7 cellular contexts compared by ENCODE assay signal in the genomic region with DNA sequence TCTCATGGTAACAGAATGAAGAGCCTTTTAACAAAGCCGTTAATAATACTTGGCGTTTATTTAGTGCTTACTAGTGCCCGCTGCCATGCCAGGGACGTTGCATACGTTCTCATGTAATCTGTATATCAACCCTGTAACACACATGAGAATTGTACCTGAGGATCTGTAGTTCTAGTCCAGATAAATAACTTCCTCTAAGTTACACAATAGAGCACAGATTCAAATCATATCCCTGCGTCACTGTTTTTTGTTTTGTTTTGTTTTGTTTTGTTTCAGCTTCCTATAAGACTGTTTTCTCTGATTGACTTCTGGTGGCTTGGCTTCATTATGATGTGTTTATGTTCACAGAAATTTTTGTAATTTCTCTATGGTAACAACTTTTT. TPM values are rescaled to one million over a fixed set of nuclear protein-coding genes. Genes with fewer than 3 reads are reported as not detected.
DNase-seq lines count a peak whose midpoint lies in the region; ATAC-seq and TF ChIP-seq lines count a peak whose summit lies in the region.

No MANE protein-coding gene starts in this region.

- H3K27ac ChIP-seq in Peyer's patch = peak overlapping the region; percentile 49 to 79 (median 72)
- H3K27ac ChIP-seq in fibroblast of lung (ENCODE audit: insufficient read depth, low read length) = peak overlapping the region; percentile 60

- peak overlapping the region; percentile 98 for H2AFZ ChIP-seq in fibroblast of lung (ENCODE audit: low read length)

- H3K9me3 ChIP-seq in Peyer's patch (no peaks in the 10 kb centered on the region), fibroblast of lung (ENCODE audit: control insufficient read depth, insufficient read depth, low read depth, low read length) (no peaks in the 10 kb centered on the region)

- peak overlapping the region; percentile 60 for H3K9ac ChIP-seq in fibroblast of lung (ENCODE audit: insufficient read depth, low read length)

- H3K4me2 ChIP-seq in fibroblast of lung (ENCODE audit: extremely low read depth, insufficient read depth, low read length) = peak overlapping the region; percentile 71

- H3K27me3 ChIP-seq in Peyer's patch (no peaks in the 10 kb centered on the region), fibroblast of lung (ENCODE audit: control insufficient read depth, insufficient read depth, low read length) (no peaks in the 10 kb centered on the region)

- H3K36me3 ChIP-seq in Peyer's patch (peaks cover 0 to 39% (median 0%) of the 10 kb centered on the region in 3 donors), fibroblast of lung (ENCODE audit: control insufficient read depth, insufficient read depth, low read length) (no peaks in the 10 kb centered on the region)

- peaks cover 3% of the 10 kb centered on the region for H4K20me1 ChIP-seq in fibroblast of lung (ENCODE audit: control insufficient read depth, extremely low read depth, insufficient read depth, low read length)

- peaks cover 11% of the 10 kb centered on the region for H3K79me2 ChIP-seq in fibroblast of lung (ENCODE audit: control insufficient read depth, insufficient read depth, low read length)

- peak; percentile 7 for ATAC-seq in GM21786 (IDR thresholded peaks at IDR 0.05; ENCODE audit: unreplicated experiment)
- ATAC-seq in HG03457 (IDR thresholded peaks at IDR 0.05; ENCODE audit: unreplicated experiment) = no peak

- H3K4me3 ChIP-seq in Peyer's patch (peak overlapping the region; percentile 54 to 73 (median 69)), fibroblast of lung (replicated peaks in 1 of 4; ENCODE audit: control extremely low read depth in 1 of 4, insufficient read depth in 1 of 4, low read depth in 3 of 4, low read length in 4 of 4) (peak overlapping the region; percentile 60 to 87 (median 73)), skeletal muscle cell (ENCODE audit: low read depth, low read length) (peak overlapping the region; percentile 66)

- TF ChIP-seq CTCF in Peyer's patch (IDR thresholded peaks at IDR 0.05) = no peak
- no peak for TF ChIP-seq CTCF in fibroblast of lung (conservative IDR thresholded peaks at IDR 0.05 in 1 of 2, IDR thresholded peaks at IDR 0.05 in 1 of 2; ENCODE audit: low read depth in 1 of 2, low read length in 2 of 2)

- H3K4me1 ChIP-seq in Peyer's patch (peaks cover 0 to 12% (median 0%) of the 10 kb centered on the region in 4 donors), fibroblast of lung (ENCODE audit: control insufficient read depth, extremely low read depth, insufficient read depth, low read length) (no peaks in the 10 kb centered on the region)

- no peak for DNase-seq in Peyer's patch
- no peak for DNase-seq in fibroblast of lung (ENCODE audit: low read depth in 2 of 2)
- no peak for DNase-seq in skeletal muscle cell (ENCODE audit: low read depth)
- DNase-seq in NCI-H2171 treated with DMSO at 0.1 percent for 48 hours (lab: John Stamatoyannopoulos, UW) = no peak
- DNase-seq in medulla oblongata (ENCODE audit: extremely low spot score) = no peak

- TF ChIP-seq POLR2A in Peyer's patch (IDR thresholded peaks at IDR 0.05) = no peak

RNA-seq across cellular contexts. Expression of a gene that starts 0.6 kb away (rescaled TPM):
- total RNA-seq in Peyer's patch = 10 to 100 TPM in 2 of 4 donors, 1 to 10 TPM in 2; 7.0 to 22.3 (median 12.6) TPM
- total RNA-seq in fibroblast of lung = 5.9 and 6.6 TPM in 2 replicates
- 2.0 and 2.7 TPM in 2 replicates for polyA plus RNA-seq in fibroblast of lung
- polyA plus RNA-seq in fibroblast of lung (2012) = 1.9 and 2.7 TPM in 2 replicates
- 0.93 TPM in 1 of 2 replicates, not detected in the other for polyA minus RNA-seq in fibroblast of lung (ENCODE audit: low replicate concordance)

RNA-seq across cellular contexts. Expression of a gene that starts 16.7 kb away (rescaled TPM):
- total RNA-seq in Peyer's patch (10 to 100 TPM in 3 of 4 donors, 1 to 10 TPM in 1; 5.6 to 26.4 (median 15.5) TPM), fibroblast of lung (16.2 and 21.6 TPM in 2 replicates)
- polyA plus RNA-seq in fibroblast of lung = 10.2 and 13.4 TPM in 2 replicates
- polyA plus RNA-seq in fibroblast of lung (2012) = 4.3 and 8.6 TPM in 2 replicates
- 17.6 and 21.8 TPM in 2 replicates for polyA minus RNA-seq in fibroblast of lung (ENCODE audit: low replicate concordance)

RNA-seq across cellular contexts. Expression of a gene that starts 44.6 kb away (rescaled TPM):
- total RNA-seq in Peyer's patch (1 to 10 TPM; 4.2 to 8.3 (median 5.6) TPM), fibroblast of lung (0.33 and 0.51 TPM in 2 replicates)
- 0.14 and 0.23 TPM in 2 replicates for polyA plus RNA-seq in fibroblast of lung
- 0.15 and 0.23 TPM in 2 replicates for polyA plus RNA-seq in fibroblast of lung (2012)
- polyA minus RNA-seq in fibroblast of lung (ENCODE audit: low replicate concordance) = not detected in 2 replicates
